In the genomic region with DNA sequence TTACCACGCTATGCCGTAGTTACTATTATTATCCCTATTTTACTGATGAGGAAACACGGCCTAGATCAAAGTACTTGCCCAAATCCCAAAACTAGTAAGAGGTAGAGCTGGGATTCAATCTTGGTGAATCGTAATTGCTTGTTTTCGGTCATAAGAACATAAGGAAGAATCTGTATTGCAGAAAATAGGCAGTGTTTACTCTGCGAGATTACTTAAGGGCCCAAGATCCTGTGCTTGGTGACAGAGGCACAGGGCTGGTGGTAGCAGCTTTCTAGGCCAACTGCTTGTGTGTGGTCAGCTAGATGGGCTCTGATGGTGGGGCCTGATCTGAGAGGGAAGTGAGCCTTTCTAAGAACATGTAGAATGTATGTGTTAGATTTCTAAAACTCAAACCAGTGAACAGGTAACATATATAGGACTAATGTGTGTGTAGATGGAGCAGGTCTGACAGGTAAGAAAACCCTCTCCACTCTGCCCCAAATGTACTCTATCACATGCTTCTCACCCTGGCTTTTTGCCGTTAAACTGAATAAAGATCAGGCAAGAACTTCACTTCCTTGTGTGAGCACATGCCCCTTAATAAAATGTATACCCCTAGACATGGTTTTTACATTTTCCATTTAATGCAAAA, we compare ENCODE assay signal across 10 cellular contexts.
DNase-seq lines count a peak whose midpoint lies in the region; ATAC-seq and TF ChIP-seq lines count a peak whose summit lies in the region.
"Had no signal": no experiment of that assay in that cellular context is flagged by ENCODE, and none has a peak within 500 bp of the region (broad histone marks: within the 10 kb centered on the region; RNA-seq: fewer than 3 reads in every experiment).

No MANE protein-coding gene starts in this region.

- no peaks in the 10 kb centered on the region for H3K27me3 ChIP-seq in left ventricle myocardium inferior (ENCODE audit: low read depth)
- H3K27me3 ChIP-seq in right atrium auricular region: no peaks in the 10 kb centered on the region
- no peaks in the 10 kb centered on the region for H3K27me3 ChIP-seq in naive thymus-derived CD4-positive, alpha-beta T cell (ENCODE audit: control insufficient read depth in 2 of 2, insufficient read depth in 2 of 2, low read length in 2 of 2)

- H3K9me3 ChIP-seq in left ventricle myocardium inferior (replicated peaks) (no peaks in the 10 kb centered on the region), right atrium auricular region (no peaks in the 10 kb centered on the region)
- no peaks in the 10 kb centered on the region for H3K9me3 ChIP-seq in naive thymus-derived CD4-positive, alpha-beta T cell (ENCODE audit: control insufficient read depth in 2 of 3, low read length in 3 of 3)

- H3K36me3 ChIP-seq in left ventricle myocardium inferior: no peaks in the 10 kb centered on the region
- H3K36me3 ChIP-seq in right atrium auricular region: no peaks in the 10 kb centered on the region
- H3K36me3 ChIP-seq in naive thymus-derived CD4-positive, alpha-beta T cell (ENCODE audit: control insufficient read depth in 2 of 3, insufficient read depth in 3 of 3, low read length in 3 of 3): no peaks in the 10 kb centered on the region

- no peak overlapping the region for H3K4me3 Mint-ChIP-seq in central memory CD8-positive, alpha-beta T cell
- H3K4me3 Mint-ChIP-seq in naive thymus-derived CD4-positive, alpha-beta T cell: peak overlapping the region in 1 of 10 donors; percentile 88

- H3K27ac ChIP-seq in left ventricle myocardium inferior (replicated peaks) (peak overlapping the region; percentile 64), right atrium auricular region (peak overlapping the region in 1 of 2 donors; percentile 46)
- H3K27ac ChIP-seq in naive thymus-derived CD4-positive, alpha-beta T cell (ENCODE audit: low read depth, low read length): no peak overlapping the region

- no peak for TF ChIP-seq CTCF in left ventricle myocardium inferior (IDR thresholded peaks at IDR 0.05; ENCODE audit: borderline replicate concordance)
- TF ChIP-seq CTCF in right atrium auricular region (IDR thresholded peaks at IDR 0.05): no peak

- no peaks in the 10 kb centered on the region for H3K27me3 Mint-ChIP-seq in central memory CD8-positive, alpha-beta T cell
- H3K27me3 Mint-ChIP-seq in naive thymus-derived CD4-positive, alpha-beta T cell: no peaks in the 10 kb centered on the region

- no peak for ATAC-seq in central memory CD8-positive, alpha-beta T cell (replicated peaks; ENCODE audit: extremely low read depth, poor library complexity, severe bottlenecking)
- no peak for ATAC-seq in naive thymus-derived CD4-positive, alpha-beta T cell
- ATAC-seq in HG03159 (IDR thresholded peaks at IDR 0.05; ENCODE audit: unreplicated experiment): no peak
- no peak for ATAC-seq in HG02973 (IDR thresholded peaks at IDR 0.05; ENCODE audit: unreplicated experiment)
- no peak for ATAC-seq in HG02571 (IDR thresholded peaks at IDR 0.05; ENCODE audit: unreplicated experiment)

- DNase-seq in left ventricle myocardium inferior: no peak
- DNase-seq in right atrium auricular region (ENCODE audit: low spot score): no peak
- no peak for DNase-seq in central memory CD8-positive, alpha-beta T cell (ENCODE audit: low spot score in 2 of 2)
- no peak for DNase-seq in naive thymus-derived CD4-positive, alpha-beta T cell
- DNase-seq in SKM-1 treated with dmso at 0.1 percent for 144 hours (lab: John Stamatoyannopoulos, UW; ENCODE audit: unreplicated experiment): no peak
- DNase-seq: C1 segment of cervical spinal cord, NCI-H2081 had no signal

- intact Hi-C loops in left ventricle myocardium inferior (cut with micrococcal nuclease): no loop called here
- intact Hi-C loops in naive thymus-derived CD4-positive, alpha-beta T cell (cut with micrococcal nuclease): loop anchor here in 1 of 2 donors (10.0 kb wide), 2 partner anchors 338 to 588 kb away; partner anchors contain the start of gene ORC2

- POLR2A ChIA-PET in naive thymus-derived CD4-positive, alpha-beta T cell (lab: Charles Lee): interaction anchor here (0.7 to 3.8 kb wide), 5 partner anchors 8 to 448 kb away, joined by 3 to 19 read pairs (median 3); no protein-coding TSS in a partner anchor

- H3K27ac Mint-ChIP-seq in central memory CD8-positive, alpha-beta T cell (ENCODE audit: low read depth): peak overlapping the region; percentile 22
- peak overlapping the region in 7 of 9 donors; percentile 14 to 92 (median 46) for H3K27ac Mint-ChIP-seq in naive thymus-derived CD4-positive, alpha-beta T cell

- H3K4me1 ChIP-seq in left ventricle myocardium inferior: peaks cover 92% of the 10 kb centered on the region
- peaks cover 0 to 87% of the 10 kb centered on the region in 2 donors for H3K4me1 ChIP-seq in right atrium auricular region
- peaks cover 32 to 40% of the 10 kb centered on the region in 2 donors for H3K4me1 ChIP-seq in naive thymus-derived CD4-positive, alpha-beta T cell (ENCODE audit: control insufficient read depth in 2 of 2, insufficient read depth in 2 of 2, low read length in 2 of 2)

- peaks cover 5% of the 10 kb centered on the region for H3K36me3 Mint-ChIP-seq in central memory CD8-positive, alpha-beta T cell (ENCODE audit: insufficient read depth)
- H3K36me3 Mint-ChIP-seq in naive thymus-derived CD4-positive, alpha-beta T cell: peaks cover 0 to 6% (median 0%) of the 10 kb centered on the region in 5 donors

- no peaks in the 10 kb centered on the region for H3K9me3 Mint-ChIP-seq in central memory CD8-positive, alpha-beta T cell
- no peaks in the 10 kb centered on the region for H3K9me3 Mint-ChIP-seq in naive thymus-derived CD4-positive, alpha-beta T cell

- H3K4me1 Mint-ChIP-seq in central memory CD8-positive, alpha-beta T cell: peaks cover 20% of the 10 kb centered on the region
- H3K4me1 Mint-ChIP-seq in naive thymus-derived CD4-positive, alpha-beta T cell: peaks cover 36 to 84% (median 58%) of the 10 kb centered on the region in 7 donors

- no peak overlapping the region for H3K4me3 ChIP-seq in left ventricle myocardium inferior
- H3K4me3 ChIP-seq in right atrium auricular region: no peak overlapping the region
- H3K4me3 ChIP-seq in naive thymus-derived CD4-positive, alpha-beta T cell (ENCODE audit: low read length): no peak overlapping the region

- CTCF ChIA-PET in naive thymus-derived CD4-positive, alpha-beta T cell (lab: Charles Lee): interaction anchor here (0.9 to 1.1 kb wide), 2 partner anchors 18 to 99 kb away, joined by 3 to 4 read pairs; no protein-coding TSS in a partner anchor
